In genomic region chr9:15873573-15874177, GRCh38 we compare ENCODE assay signal across 8 cellular contexts.
DNase-seq lines count a peak whose midpoint lies in the region; ATAC-seq and TF ChIP-seq lines count a peak whose summit lies in the region.

No MANE protein-coding gene starts in this region.

- H3K27ac ChIP-seq in breast epithelium (no peak overlapping the region), lung (ENCODE audit: low read depth in 1 of 2, low read length in 1 of 2) (no peak overlapping the region)

- ATAC-seq in HG02623 (IDR thresholded peaks at IDR 0.05; ENCODE audit: unreplicated experiment) (peak; percentile 73), lung (ENCODE audit: insufficient read depth, low FRiP score) (no peak)

- WGBS in lung, 2 donors: 5 to 18% methylated on average over 2 of the region's 2 CpGs

- no peak for TF ChIP-seq POLR2A in breast epithelium (IDR thresholded peaks at IDR 0.05)

- H3K9me3 ChIP-seq in breast epithelium (no peaks in the 10 kb centered on the region), lung (ENCODE audit: control insufficient read depth in 2 of 2, insufficient read depth in 1 of 2, low read length in 1 of 2) (no peaks in the 10 kb centered on the region)

- H3K36me3 ChIP-seq in breast epithelium: no peaks in the 10 kb centered on the region
- H3K36me3 ChIP-seq in lung (ENCODE audit: control insufficient read depth in 2 of 2, insufficient read depth in 2 of 2, low read length in 2 of 2): no peaks in the 10 kb centered on the region

- H3K4me1 ChIP-seq in breast epithelium (no peaks in the 10 kb centered on the region), lung (ENCODE audit: control insufficient read depth in 2 of 2, insufficient read depth in 2 of 2, low read length in 2 of 2) (no peaks in the 10 kb centered on the region)

- intact Hi-C loops in breast epithelium (cut with DNase I; ENCODE audit: low total_unique reads): no loop called here

- TF ChIP-seq CTCF in breast epithelium (IDR thresholded peaks at IDR 0.05) (peak; percentile 19 to 56 (median 34)), lung (IDR thresholded peaks at IDR 0.05; ENCODE audit: control extremely low read depth, extremely low read depth) (peak; percentile 27)

- H3K4me3 ChIP-seq in breast epithelium: no peak overlapping the region
- H3K4me3 ChIP-seq in lung: no peak overlapping the region

- DNase-seq in SIG-M5 treated with dmso at 0.1 percent for 504 hours (lab: John Stamatoyannopoulos, UW; ENCODE audit: unreplicated experiment): peak; percentile 41
- DNase-seq in SIG-M5 (lab: John Stamatoyannopoulos, UW): no peak
- DNase-seq in NCI-H345 (lab: John Stamatoyannopoulos, UW): peak; percentile 58
- DNase-seq in breast epithelium (ENCODE audit: low spot score in 2 of 2): no peak
- no peak for DNase-seq in lung (ENCODE audit: low spot score)
- DNase-seq in effector CD8-positive, alpha-beta T cell (lab: John Stamatoyannopoulos, UW): no peak
- DNase-seq in NOMO-1 (lab: John Stamatoyannopoulos, UW; ENCODE audit: unreplicated experiment in 2 of 2): no peak

- H3K27me3 ChIP-seq in breast epithelium (no peaks in the 10 kb centered on the region), lung (ENCODE audit: control insufficient read depth, insufficient read depth) (no peaks in the 10 kb centered on the region)

Comparison
In these comparisons a context has a peak if more than half of its experiments do, and no peak if none do; other contexts are left out.
1. DNase-seq: peak in SIG-M5 treated with dmso at 0.1 percent for 504 hours (single experiment) and NCI-H345 (single experiment); none in SIG-M5 (single experiment), breast epithelium (0 of 2), lung (single experiment), effector CD8-positive, alpha-beta T cell (single experiment) and NOMO-1 (0 of 2).